In the genomic region with DNA sequence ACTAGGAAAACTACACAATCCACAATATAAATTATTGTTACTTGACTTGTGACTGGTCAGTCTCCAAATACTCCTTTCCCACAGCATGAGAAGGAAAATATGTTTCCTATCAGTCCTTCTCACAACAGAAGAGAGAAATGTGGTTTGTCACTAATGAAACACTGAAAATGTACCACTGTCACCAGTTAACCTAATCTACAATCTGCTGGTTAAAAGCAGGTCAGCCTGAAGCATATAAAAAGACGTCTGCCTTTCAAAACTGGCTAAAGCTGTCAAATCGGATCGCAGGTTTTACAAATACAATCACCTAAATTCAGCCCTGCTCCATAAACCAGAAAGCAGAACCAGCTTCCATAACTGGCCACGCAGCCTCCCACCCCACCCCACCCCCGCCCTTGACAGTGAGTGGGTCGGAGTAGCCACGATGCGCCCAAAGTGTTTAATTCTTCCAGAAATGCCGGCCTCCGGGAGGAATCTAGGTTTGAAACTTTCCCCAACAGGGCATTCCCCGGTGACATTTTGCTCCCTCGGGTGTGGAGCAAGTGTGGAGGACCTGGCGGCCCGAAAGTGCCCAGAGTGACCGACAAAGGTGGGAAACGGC, we compare ENCODE assay signal across 8 cellular contexts. TPM values are rescaled to one million over a fixed set of nuclear protein-coding genes. Genes with fewer than 3 reads are reported as not detected.
DNase-seq lines count a peak whose midpoint lies in the region; ATAC-seq, FAIRE-seq and TF ChIP-seq lines count a peak whose summit lies in the region.

No MANE protein-coding gene starts in this region.

- H3K23me2 ChIP-seq in H1 (ENCODE audit: low read depth, low read length): peaks cover 8% of the 10 kb centered on the region

- peak overlapping the region; percentile 93; the same call in 1 of the 2 replicates for H4K8ac ChIP-seq in H1 (ENCODE audit: extremely low read depth, insufficient read depth, low read length)

- no peak overlapping the region for H3K18ac ChIP-seq in H1 (ENCODE audit: extremely low read depth, low read length)

- H3K79me2 ChIP-seq in H1 (ENCODE audit: control insufficient read depth in 1 of 2, insufficient read depth in 2 of 2, low read length in 2 of 2): peaks cover 0 to 42% of the 10 kb centered on the region in 2 experiments; a peak in 2 of 4 replicates

- H3K79me1 ChIP-seq in H1 (ENCODE audit: low read depth, low read length): no peaks in the 10 kb centered on the region; the same call in 1 of the 2 replicates

- POLR2A ChIA-PET in H1 (lab: Charles Lee; ENCODE audit: partially characterized antibody): interaction anchor here (0.8 to 2.1 kb wide), 4 partner anchors 17 to 118 kb away, joined by 3 to 11 read pairs (median 5); no protein-coding TSS in a partner anchor

- H3K9ac ChIP-seq in H1 (replicated peaks in 1 of 4; ENCODE audit: extremely low read depth in 1 of 4, low read depth in 3 of 4, low read length in 3 of 4) (peak overlapping the region; percentile 68 to 94 (median 84)), mucosa of stomach (ENCODE audit: low read length) (peak overlapping the region; percentile 96)

- H3K4me2 ChIP-seq in H1 (ENCODE audit: insufficient read depth in 1 of 2, low read depth in 2 of 2, low read length in 2 of 2): peak overlapping the region; percentile 68 to 96

- H4K20me1 ChIP-seq in H1 (replicated peaks in 1 of 2; ENCODE audit: control insufficient read depth in 1 of 2, insufficient read depth in 2 of 2, low read length in 2 of 2): peaks cover 0 to 2% of the 10 kb centered on the region in 2 experiments

- 13% methylated on average over 16 of the region's 16 CpGs; no CpG with 5 or more reads in 1 of the 2 experiments for WGBS in H1 (ENCODE audit: extremely low coverage in 1 of 2, insufficient coverage in 1 of 2, insufficient read length in 1 of 2, insufficient replicate concordance in 2 of 2, low coverage in 1 of 2, low lambda C conversion rate in 2 of 2, missing lambda C conversion rate in 1 of 2), 2 experiments

- H3K4ac ChIP-seq in H1 (replicated peaks; ENCODE audit: insufficient read length, low read depth, low read length): no peak overlapping the region

- H4K91ac ChIP-seq in H1 (replicated peaks; ENCODE audit: insufficient read length, low read length): peak overlapping the region; percentile 91

- H3K56ac ChIP-seq in H1 (replicated peaks; ENCODE audit: insufficient read length, low read depth, low read length): peak overlapping the region; percentile 67

- ATAC-seq in HG02970 (IDR thresholded peaks at IDR 0.05; ENCODE audit: low FRiP score, unreplicated experiment) (peak; percentile 9), HG03280 (IDR thresholded peaks at IDR 0.05; ENCODE audit: unreplicated experiment) (no peak)

- no peak for TF ChIP-seq POLR2A in H1 (IDR thresholded peaks at IDR 0.05; ENCODE audit: control extremely low read depth in 1 of 2, low read depth in 2 of 2, low read length in 2 of 2)

- H3K14ac ChIP-seq in H1 (ENCODE audit: insufficient read length): no peak overlapping the region

- H3K27ac ChIP-seq in SJSA1 (peak overlapping the region; percentile 81), H1 (ENCODE audit: low read depth, low read length) (peak overlapping the region; percentile 55)

- H3K23ac ChIP-seq in H1 (ENCODE audit: insufficient read length): peak overlapping the region; percentile 20

- no peak overlapping the region for H2BK5ac ChIP-seq in H1 (ENCODE audit: low read depth, low read length)

- H3K36me3 ChIP-seq in SJSA1 (peaks cover 11% of the 10 kb centered on the region), H1 (ENCODE audit: control insufficient read depth in 2 of 4, insufficient read depth in 4 of 4, low read length in 3 of 4) (no peaks in the 10 kb centered on the region), mucosa of stomach (ENCODE audit: control insufficient read depth, insufficient read depth, low read length) (no peaks in the 10 kb centered on the region)

- no peak for TF ChIP-seq CTCF in H1 (IDR thresholded peaks at IDR 0.05; ENCODE audit: control extremely low read depth in 1 of 3, insufficient read depth in 1 of 3, low read depth in 1 of 3, low read length in 3 of 3)

- no peak overlapping the region for H2BK20ac ChIP-seq in H1 (ENCODE audit: low read length)

- CTCF ChIA-PET in H1 (lab: Charles Lee; ENCODE audit: partially characterized antibody): interaction anchor here (1.3 kb wide), 1 partner anchor 25 kb away, joined by 5 read pairs; no protein-coding TSS in a partner anchor

- H3K27me3 ChIP-seq in SJSA1 (replicated peaks) (no peaks in the 10 kb centered on the region), H1 (replicated peaks in 1 of 4; ENCODE audit: control insufficient read depth in 3 of 4, extremely low read depth in 1 of 4, insufficient read depth in 3 of 4, low read length in 3 of 4) (no peaks in the 10 kb centered on the region; a peak in 1 of 7 replicates), mucosa of stomach (ENCODE audit: control insufficient read depth, insufficient read depth, low read length) (no peaks in the 10 kb centered on the region)

- H3K4me3 ChIP-seq in SJSA1: peak overlapping the region; percentile 76
- peak overlapping the region; percentile 73 to 89 (median 86) for H3K4me3 ChIP-seq in H1 (ENCODE audit: extremely low read depth in 1 of 4, insufficient read depth in 2 of 4, low read depth in 3 of 4, low read length in 4 of 4)
- H3K4me3 ChIP-seq in mucosa of stomach (ENCODE audit: low read length): peak overlapping the region; percentile 90

- no peak for TF ChIP-seq EP300 in H1 (IDR thresholded peaks at IDR 0.05; ENCODE audit: borderline replicate concordance in 1 of 2, low read depth in 2 of 2, low read length in 2 of 2)

- no peak for FAIRE-seq in H1 (lab: Jason Lieb, UNC)

- no peak overlapping the region for H2AK5ac ChIP-seq in H1 (ENCODE audit: low read depth, low read length)

- H4K5ac ChIP-seq in H1 (ENCODE audit: insufficient read length, low read depth, low read length): no peak overlapping the region

- no peaks in the 10 kb centered on the region for H3K9me3 ChIP-seq in SJSA1 (replicated peaks)
- peaks cover 0 to 2% of the 10 kb centered on the region in 2 experiments; a peak in 1 of 4 replicates for H3K9me3 ChIP-seq in H1 (ENCODE audit: insufficient read depth in 2 of 2, low read depth in 1 of 2, low read length in 1 of 2)
- H3K9me3 ChIP-seq in mucosa of stomach (ENCODE audit: control insufficient read depth, low read length): no peaks in the 10 kb centered on the region

- peak; percentile 36 for DNase-seq in DMS 273 (lab: John Stamatoyannopoulos, UW; ENCODE audit: unreplicated experiment)
- no peak for DNase-seq in DMS 273 treated with DMSO at 0.1 percent for 48 hours (lab: John Stamatoyannopoulos, UW)
- no peak for DNase-seq in SJSA1 (ENCODE audit: low read depth in 1 of 2, low spot score in 2 of 2)
- no peak for DNase-seq in H1 (ENCODE audit: low read depth in 1 of 2, low spot score in 2 of 2)
- no peak for DNase-seq in DMS153 (lab: John Stamatoyannopoulos, UW)

- H2AFZ ChIP-seq in H1 (ENCODE audit: low read length): peak overlapping the region; percentile 72; the same call in 1 of the 2 replicates

- H2BK120ac ChIP-seq in H1 (replicated peaks; ENCODE audit: low read depth, low read length): no peak overlapping the region

- H2BK15ac ChIP-seq in H1 (ENCODE audit: low read length): no peak overlapping the region

- peaks cover 35% of the 10 kb centered on the region for H3K4me1 ChIP-seq in SJSA1 (replicated peaks)
- peaks cover 0 to 3% (median 0%) of the 10 kb centered on the region in 4 experiments; a peak in 1 of 7 replicates for H3K4me1 ChIP-seq in H1 (replicated peaks in 1 of 4; ENCODE audit: control insufficient read depth in 3 of 4, insufficient read depth in 4 of 4, low read length in 3 of 4)
- H3K4me1 ChIP-seq in mucosa of stomach (ENCODE audit: control insufficient read depth, insufficient read depth, low read length): peaks cover 29% of the 10 kb centered on the region

- 0 out of 2 replicates have a peak overlapping the region, but pooled peaks have one; percentile 50 for H2BK12ac ChIP-seq in H1 (ENCODE audit: low read depth, low read length)

- no peak for TF ChIP-seq RAD21 in H1 (IDR thresholded peaks at IDR 0.05 in 1 of 2, conservative IDR thresholded peaks at IDR 0.05 in 1 of 2; ENCODE audit: low read depth in 2 of 2, low read length in 2 of 2)

TF ChIP-seq in H1, 55 proteins besides CTCF, POLR2A, EP300 and RAD21:
- TF ChIP-seq POU5F1 (IDR thresholded peaks at IDR 0.05; ENCODE audit: low read depth, low read length): no peak
- TF ChIP-seq EGR1 (IDR thresholded peaks at IDR 0.05; ENCODE audit: borderline replicate concordance, low read depth, low read length): no peak
- TF ChIP-seq CREB1 (IDR thresholded peaks at IDR 0.05): no peak
- no peak for TF ChIP-seq NRF1 (IDR thresholded peaks at IDR 0.05; ENCODE audit: low read depth, low read length)
- TF ChIP-seq TEAD4 (IDR thresholded peaks at IDR 0.05; ENCODE audit: low read depth, low read length): no peak
TF ChIP-seq in H1: peak in this region for 0.

RNA-seq across cellular contexts. Expression of a gene that starts 0.7 kb away (rescaled TPM):
- total RNA-seq in SJSA1 (2014; rRNA removed; shearing (Covaris generic)): 125 and 203 TPM in 2 replicates
- total RNA-seq in H1 (2021; fragmentation: NEBNext Ultra II Directional; extraction: Animal tissue kit (Norgen Biotek cat#: 25700)): 90.0 TPM in 2 replicates
- 30.2 and 60.9 TPM in 2 replicates for polyA plus RNA-seq in H1 (2011; rRNA removed)
- polyA plus RNA-seq in H1 (2011; cell fraction: cytosol; rRNA removed): 87.9 TPM
- 30.6 TPM for polyA plus RNA-seq in H1 (2011; cell fraction: nucleus; rRNA removed)
- polyA plus RNA-seq in H1 (2012, experiment 1 of 2): 108 to 113 TPM (median 108 TPM) in 4 replicates
- 10.1 TPM for polyA plus RNA-seq in H1 (2012, experiment 2 of 2)
- 41.8 TPM for polyA plus RNA-seq in H1 (2013, experiment 1 of 2)
- 44.3 TPM for polyA plus RNA-seq in H1 (2013, experiment 2 of 2)
- 66.7 and 106 TPM in 2 replicates for polyA minus RNA-seq in H1 (2011; rRNA and poly(A)+ RNA removed)
- polyA minus RNA-seq in H1 (2011; cell fraction: cytosol; rRNA and poly(A)+ RNA removed): 24.8 TPM
- polyA minus RNA-seq in H1 (2011; cell fraction: nucleus; rRNA and poly(A)+ RNA removed): 25.5 TPM

RNA-seq across cellular contexts. Expression of a gene that starts 26.0 kb away (rescaled TPM):
- 3.0 and 4.0 TPM in 2 replicates for total RNA-seq in SJSA1 (2014; rRNA removed; shearing (Covaris generic))
- total RNA-seq in H1 (2021; fragmentation: NEBNext Ultra II Directional; extraction: Animal tissue kit (Norgen Biotek cat#: 25700)): 0.33 and 0.99 TPM in 2 replicates
- 0.32 and 0.82 TPM in 2 replicates for polyA plus RNA-seq in H1 (2011; rRNA removed)
- 0.78 TPM for polyA plus RNA-seq in H1 (2011; cell fraction: cytosol; rRNA removed)
- polyA plus RNA-seq in H1 (2011; cell fraction: nucleus; rRNA removed): 2.6 TPM
- 0.29 to 0.43 TPM (median 0.29 TPM) in 3 of 4 replicates, not detected in the other for polyA plus RNA-seq in H1 (2012, experiment 1 of 2)
- polyA plus RNA-seq in H1 (2012, experiment 2 of 2): 0.17 TPM
- polyA plus RNA-seq in H1 (2013, experiment 1 of 2): 0.24 TPM
- polyA plus RNA-seq in H1 (2013, experiment 2 of 2): 0.42 TPM
- 0.16 TPM in 1 of 2 replicates, not detected in the other for polyA minus RNA-seq in H1 (2011; rRNA and poly(A)+ RNA removed)
- not detected for polyA minus RNA-seq in H1 (2011; cell fraction: cytosol; rRNA and poly(A)+ RNA removed)
- polyA minus RNA-seq in H1 (2011; cell fraction: nucleus; rRNA and poly(A)+ RNA removed): not detected
